ENCODE assay signal across 26 cellular contexts in genomic region chr5:100551183-100551582, GRCh38. TPM values are rescaled to one million over a fixed set of nuclear protein-coding genes. Genes with fewer than 3 reads are reported as not detected.
DNase-seq lines count a peak whose midpoint lies in the region; ATAC-seq, FAIRE-seq and TF ChIP-seq lines count a peak whose summit lies in the region.
"Had no signal": no experiment of that assay in that cellular context is flagged by ENCODE, and none has a peak within 500 bp of the region (broad histone marks: within the 10 kb centered on the region; RNA-seq: fewer than 3 reads in every experiment).

No MANE protein-coding gene starts in this region.

- H4K20me1 ChIP-seq in MM.1S (ENCODE audit: insufficient read depth, low read length) (no peaks in the 10 kb centered on the region), hepatocyte (ENCODE audit: insufficient read depth, poor library complexity, severe bottlenecking) (no peaks in the 10 kb centered on the region)

- H3K4me2 ChIP-seq in MM.1S (ENCODE audit: low read depth, low read length) = peak overlapping the region; percentile 25; the same call in 1 of the 2 replicates
- H3K4me2 ChIP-seq in hepatocyte = no peak overlapping the region

- no peak for DNase-seq in natural killer cell
- no peak for DNase-seq in natural killer cell treated with Interleukin-12 subunit alpha and Interleukin-12 subunit beta and Interleukin-15 and Interleukin-18, amount 100 ng/mL, for 72 hours (ENCODE audit: low spot score)
- no peak for DNase-seq in MM.1S
- DNase-seq in foreskin keratinocyte = no peak
- DNase-seq in GM10266 (ENCODE audit: extremely low spot score) = no peak
- DNase-seq in hepatocyte (ENCODE audit: low spot score) = no peak
- no peak for DNase-seq in left ventricle myocardium superior
- DNase-seq in H54 (ENCODE audit: insufficient read length, low spot score) = no peak
- DNase-seq: activated CD4-positive, alpha-beta memory T cell treated with anti-CD3 and anti-CD28 coated beads, Interleukin-2, amount 10 ng/mL, durations not matched to agents 7 days and 5 days; activated CD8-positive, alpha-beta memory T cell treated with anti-CD3 and anti-CD28 coated beads, Interleukin-2, amount 50 U/mL, for 48 hours; effector CD8-positive, alpha-beta T cell; erythroblast; mesendoderm; NCI-H1105 treated with DMSO at 0.1 percent for 48 hours; NCI-H2029 treated with DMSO at 0.1 percent for 48 hours; NCI-H226; stimulated activated naive CD8-positive, alpha-beta T cell treated with anti-CD3 and anti-CD28 coated beads, Interleukin-15, amount 100 ng/mL, for 72 hours; T-cell had no signal

- no peak for FAIRE-seq in H54 (lab: Jason Lieb, UNC)
- FAIRE-seq: A204.1, colon, D721Med had no signal

- WGBS in hepatocyte (ENCODE audit: low lambda C conversion rate, missing lambda C conversion rate) = 98% methylated on average over 3 of the region's 3 CpGs

- TF ChIP-seq POLR2A in H54 (IDR thresholded peaks at IDR 0.05; ENCODE audit: low read depth, low read length) = no peak

- H3K79me2 ChIP-seq in MM.1S (ENCODE audit: low read length) (peaks cover 17% of the 10 kb centered on the region), hepatocyte (peaks cover 13% of the 10 kb centered on the region)

- peak overlapping the region; percentile 56; the same call in 1 of the 2 replicates for H3K27ac ChIP-seq in MM.1S (ENCODE audit: low read length)
- no peak overlapping the region for H3K27ac ChIP-seq in foreskin keratinocyte
- H3K27ac ChIP-seq in hepatocyte = no peak overlapping the region
- H3K27ac ChIP-seq: breast epithelium, vagina had no signal

- H3K27me3 ChIP-seq in MM.1S (replicated peaks; ENCODE audit: insufficient read depth, low read length) = no peaks in the 10 kb centered on the region
- H3K27me3 ChIP-seq in foreskin keratinocyte = no peaks in the 10 kb centered on the region
- no peaks in the 10 kb centered on the region for H3K27me3 ChIP-seq in hepatocyte
- H3K27me3 ChIP-seq: breast epithelium, neutrophil, vagina had no signal

- intact Hi-C loops in natural killer cell (cut with micrococcal nuclease) (no loop called here), left ventricle myocardium superior (cut with micrococcal nuclease) (no loop called here)

- H3K36me3 ChIP-seq in MM.1S (replicated peaks; ENCODE audit: insufficient read depth, low read length) (no peaks in the 10 kb centered on the region), hepatocyte (replicated peaks; ENCODE audit: insufficient read depth, low read depth) (no peaks in the 10 kb centered on the region)
- H3K36me3 ChIP-seq: breast epithelium, neutrophil, vagina had no signal

- peaks cover 15% of the 10 kb centered on the region for H3F3A ChIP-seq in MM.1S (ENCODE audit: insufficient read depth, low read length)

- H2AFZ ChIP-seq in MM.1S (ENCODE audit: low read length) (no peak overlapping the region), hepatocyte (no peak overlapping the region)

- H3K27ac Mint-ChIP-seq in natural killer cell = peak overlapping the region; percentile 34 to 48
- H3K27ac Mint-ChIP-seq in natural killer cell treated with Interleukin-12 subunit alpha and Interleukin-12 subunit beta and Interleukin-15 and Interleukin-18, amount 100 ng/mL, for 72 hours = no peak overlapping the region
- H3K27ac Mint-ChIP-seq: activated naive CD4-positive, alpha-beta T cell treated with anti-CD3 and anti-CD28 coated beads, Interleukin-2, amount 50 U/mL, for 72 hours; stimulated activated naive CD8-positive, alpha-beta T cell treated with anti-CD3 and anti-CD28 coated beads, Interleukin-15, amount 100 ng/mL, for 72 hours had no signal

- no peak overlapping the region for H3K9ac ChIP-seq in MM.1S (ENCODE audit: low read length)

- H3K4me1 ChIP-seq in MM.1S (ENCODE audit: low read length) = peaks cover 20% of the 10 kb centered on the region
- H3K4me1 ChIP-seq in foreskin keratinocyte = peaks cover 20% of the 10 kb centered on the region
- H3K4me1 ChIP-seq in hepatocyte (ENCODE audit: insufficient read depth) = no peaks in the 10 kb centered on the region
- H3K4me1 ChIP-seq: breast epithelium had no signal

- H3K9me2 ChIP-seq in MM.1S (replicated peaks; ENCODE audit: insufficient read depth, low read length) (no peaks in the 10 kb centered on the region), hepatocyte (replicated peaks; ENCODE audit: insufficient read depth) (no peaks in the 10 kb centered on the region)

- H3K4me3 ChIP-seq in MM.1S (ENCODE audit: low read length) (no peak overlapping the region), hepatocyte (no peak overlapping the region)
- H3K4me3 ChIP-seq: breast epithelium, vagina had no signal

- H3K4me1 Mint-ChIP-seq in natural killer cell = peaks cover 15 to 23% of the 10 kb centered on the region in 2 donors
- H3K4me1 Mint-ChIP-seq in natural killer cell treated with Interleukin-12 subunit alpha and Interleukin-12 subunit beta and Interleukin-15 and Interleukin-18, amount 100 ng/mL, for 72 hours (ENCODE audit: low read depth in 2 of 2) = peaks cover 12 to 16% of the 10 kb centered on the region in 2 donors

- H3K9me3 ChIP-seq in MM.1S (replicated peaks; ENCODE audit: insufficient read depth, low read length) (no peaks in the 10 kb centered on the region), hepatocyte (ENCODE audit: low read depth) (no peaks in the 10 kb centered on the region)
- H3K9me3 ChIP-seq: breast epithelium, neutrophil, vagina had no signal

- H3K9me3 Mint-ChIP-seq in natural killer cell = no peaks in the 10 kb centered on the region
- no peaks in the 10 kb centered on the region for H3K9me3 Mint-ChIP-seq in natural killer cell treated with Interleukin-12 subunit alpha and Interleukin-12 subunit beta and Interleukin-15 and Interleukin-18, amount 100 ng/mL, for 72 hours
- H3K9me3 Mint-ChIP-seq: activated CD4-positive, alpha-beta memory T cell treated with anti-CD3 and anti-CD28 coated beads, Interleukin-2, amount 10 ng/mL, durations not matched to agents 7 days and 5 days; CD4-positive, CD25-positive, alpha-beta regulatory T cell; stimulated activated naive CD8-positive, alpha-beta T cell treated with anti-CD3 and anti-CD28 coated beads, Interleukin-15, amount 100 ng/mL, for 72 hours; T-cell had no signal

- TF ChIP-seq CTCF in natural killer cell (IDR thresholded peaks at IDR 0.05) (no peak), MM.1S (IDR thresholded peaks at IDR 0.05; ENCODE audit: low read length) (no peak), foreskin keratinocyte (conservative IDR thresholded peaks at IDR 0.05) (no peak), GM10266 (IDR thresholded peaks at IDR 0.05; ENCODE audit: control insufficient read depth, insufficient read depth, low read depth, missing control alignments) (no peak), hepatocyte (IDR thresholded peaks at IDR 0.05; ENCODE audit: poor library complexity) (no peak)

- no peaks in the 10 kb centered on the region for H3K36me3 Mint-ChIP-seq in natural killer cell
- H3K36me3 Mint-ChIP-seq in natural killer cell treated with Interleukin-12 subunit alpha and Interleukin-12 subunit beta and Interleukin-15 and Interleukin-18, amount 100 ng/mL, for 72 hours = no peaks in the 10 kb centered on the region
- H3K36me3 Mint-ChIP-seq: activated naive CD4-positive, alpha-beta T cell treated with anti-CD3 and anti-CD28 coated beads, Interleukin-2, amount 50 U/mL, for 72 hours had no signal

- no peaks in the 10 kb centered on the region for H3K27me3 Mint-ChIP-seq in natural killer cell (ENCODE audit: low read depth in 2 of 2)
- H3K27me3 Mint-ChIP-seq in natural killer cell treated with Interleukin-12 subunit alpha and Interleukin-12 subunit beta and Interleukin-15 and Interleukin-18, amount 100 ng/mL, for 72 hours = no peaks in the 10 kb centered on the region
- H3K27me3 Mint-ChIP-seq: activated CD4-positive, alpha-beta memory T cell treated with anti-CD3 and anti-CD28 coated beads, Interleukin-2, amount 10 ng/mL, durations not matched to agents 7 days and 5 days; CD4-positive, CD25-positive, alpha-beta regulatory T cell; stimulated activated naive CD8-positive, alpha-beta T cell treated with anti-CD3 and anti-CD28 coated beads, Interleukin-15, amount 100 ng/mL, for 72 hours; T-cell had no signal

- H3K4me3 Mint-ChIP-seq in natural killer cell = no peak overlapping the region
- H3K4me3 Mint-ChIP-seq in natural killer cell treated with Interleukin-12 subunit alpha and Interleukin-12 subunit beta and Interleukin-15 and Interleukin-18, amount 100 ng/mL, for 72 hours = no peak overlapping the region
- H3K4me3 Mint-ChIP-seq: activated CD4-positive, alpha-beta memory T cell treated with anti-CD3 and anti-CD28 coated beads, Interleukin-2, amount 10 ng/mL, durations not matched to agents 7 days and 5 days; CD4-positive, CD25-positive, alpha-beta regulatory T cell; stimulated activated naive CD8-positive, alpha-beta T cell treated with anti-CD3 and anti-CD28 coated beads, Interleukin-15, amount 100 ng/mL, for 72 hours; T-cell had no signal

- ATAC-seq in natural killer cell (no peak), foreskin keratinocyte (peak; percentile 22), left ventricle myocardium superior (no peak)
- no peak for ATAC-seq in natural killer cell treated with Interleukin-12 subunit alpha and Interleukin-12 subunit beta and Interleukin-15 and Interleukin-18, amount 100 ng/mL, for 72 hours

RNA-seq across cellular contexts. Expression of gene FAM174A, which starts 16.0 kb away (rescaled TPM):
- 10 to 100 TPM; 10.2 to 13.0 (median 10.4) TPM for total RNA-seq in natural killer cell
- 10 to 100 TPM; 13.1 to 13.7 TPM for total RNA-seq in natural killer cell treated with Interleukin-12 subunit alpha and Interleukin-12 subunit beta and Interleukin-15 and Interleukin-18, amount 100 ng/mL, for 72 hours
- 12.2 and 16.8 TPM in 2 replicates for total RNA-seq in foreskin keratinocyte
- 11.4 and 16.9 TPM in 2 replicates for polyA plus RNA-seq in foreskin keratinocyte
- total RNA-seq in hepatocyte = 17.3 and 25.1 TPM in 2 replicates
- 29.0 and 34.9 TPM in 2 replicates for polyA plus RNA-seq in hepatocyte
- 15.0 TPM for total RNA-seq in left ventricle myocardium superior

Comparison
In these comparisons a context has a peak if more than half of its experiments do, and no peak if none do; other contexts are left out.
1. H3K27ac Mint-ChIP-seq: peak in natural killer cell (2 of 2); none in natural killer cell treated with Interleukin-12 subunit alpha and Interleukin-12 subunit beta and Interleukin-15 and Interleukin-18, amount 100 ng/mL, for 72 hours (0 of 2).